9 cellular contexts compared by ENCODE assay signal in the genomic region with DNA sequence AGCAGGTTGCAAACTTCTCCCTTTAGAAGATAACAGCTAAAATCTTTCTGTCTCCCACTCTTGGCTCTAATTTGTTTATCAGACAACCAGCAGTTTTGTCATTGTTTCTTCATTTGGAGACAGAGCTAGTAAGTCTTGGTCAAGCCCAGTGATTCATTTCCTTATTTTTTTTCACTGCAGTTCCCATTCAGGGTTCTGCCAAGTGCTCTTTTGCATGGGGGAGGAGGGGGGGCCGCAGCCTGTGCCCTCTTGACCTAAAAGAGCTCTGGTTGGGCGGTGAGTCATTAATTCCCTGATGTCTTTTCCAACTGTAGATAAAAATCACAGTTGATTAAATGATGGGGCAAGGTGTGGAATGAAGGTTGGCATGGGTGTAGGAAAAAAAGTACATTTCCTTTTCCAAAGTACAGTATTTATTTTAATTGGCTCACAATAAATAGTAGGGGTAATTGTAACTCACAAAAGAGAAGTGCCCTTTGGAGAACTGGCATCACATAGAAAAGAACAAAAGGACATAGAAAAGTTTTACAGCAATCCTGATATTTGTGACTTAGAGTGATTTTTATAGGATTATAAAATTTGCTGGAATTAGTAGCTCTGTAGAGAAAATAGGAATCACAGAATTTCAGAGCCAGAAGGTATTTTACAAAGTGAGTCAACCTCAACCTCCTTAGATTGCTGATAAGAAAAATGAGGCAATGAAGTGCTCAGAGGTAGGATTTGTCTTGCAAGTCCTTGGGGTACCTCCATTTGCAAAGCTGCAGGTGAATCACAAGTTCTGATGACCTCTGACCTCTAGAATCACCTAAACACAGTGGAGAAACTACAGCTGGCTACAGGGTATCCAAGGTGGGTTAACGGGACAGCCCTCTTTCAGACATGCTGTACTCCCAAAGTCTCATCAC.
DNase-seq lines count a peak whose midpoint lies in the region; ATAC-seq, FAIRE-seq and TF ChIP-seq lines count a peak whose summit lies in the region.
"Had no signal": no experiment of that assay in that cellular context is flagged by ENCODE, and none has a peak within 500 bp of the region (broad histone marks: within the 10 kb centered on the region; RNA-seq: fewer than 3 reads in every experiment).

No MANE protein-coding gene starts in this region.

- H3K4me1 ChIP-seq in pancreas, result peaks cover 0 to 12% (median 3%) of the 10 kb centered on the region in 3 donors

- H3K9me3 ChIP-seq in pancreas, result no peaks in the 10 kb centered on the region
- H3K9me3 ChIP-seq: neutrophil had no signal

- no peak for FAIRE-seq in pancreas (lab: Jason Lieb, UNC)

- peak; percentile 84 to 91 (median 90) for ATAC-seq in pancreas
- no peak for ATAC-seq in HG03442 (IDR thresholded peaks at IDR 0.05; ENCODE audit: unreplicated experiment)
- no peak for ATAC-seq in GM19324 (IDR thresholded peaks at IDR 0.05; ENCODE audit: low FRiP score, unreplicated experiment)

- WGBS in pancreas, 2 donors, result 32 to 40% methylated on average over 3 of the region's 3 CpGs

- intact Hi-C loops in pancreas (cut with DNase I), result no loop called here

- DNase-seq in NCI-H510A treated with DMSO at 0.1 percent for 48 hours (lab: John Stamatoyannopoulos, UW) (peak; percentile 33), NCI-H510A (lab: John Stamatoyannopoulos, UW) (no peak), SIG-M5 (lab: John Stamatoyannopoulos, UW) (peak; percentile 16), fibroblast of mammary gland (ENCODE audit: low read depth) (peak; percentile 97), pancreas (peak in 4 of 6 donors; percentile 44 to 71 (median 60))
- no peak for DNase-seq in stimulated activated CD4-positive, alpha-beta T cell treated with anti-CD3 and anti-CD28 coated beads, Interleukin-4, amount 100 ng/mL, for 24 hours

- no peak for TF ChIP-seq CTCF in fibroblast of mammary gland (conservative IDR thresholded peaks at IDR 0.05; ENCODE audit: control insufficient read depth, insufficient read depth, low read depth, low read length)
- no peak for TF ChIP-seq CTCF in pancreas (IDR thresholded peaks at IDR 0.05)

- H3K27ac ChIP-seq in pancreas, result peak overlapping the region in 2 of 4 donors; percentile 60 to 69
- H3K27ac ChIP-seq: neutrophil had no signal

- H3K36me3 ChIP-seq in pancreas, result no peaks in the 10 kb centered on the region
- H3K36me3 ChIP-seq: neutrophil had no signal

- no peak overlapping the region for H3K4me3 ChIP-seq in fibroblast of mammary gland (ENCODE audit: control insufficient read depth, low read depth, low read length)
- H3K4me3 ChIP-seq in pancreas, result no peak overlapping the region

- H3K27me3 ChIP-seq in pancreas, result no peaks in the 10 kb centered on the region
- H3K27me3 ChIP-seq: neutrophil had no signal

Comparison
In these comparisons a context has a peak if more than half of its experiments do, and no peak if none do; other contexts are left out.
1. DNase-seq: peak in NCI-H510A treated with DMSO at 0.1 percent for 48 hours (single experiment), SIG-M5 (single experiment), fibroblast of mammary gland (single experiment) and pancreas (4 of 6); none in NCI-H510A (single experiment) and stimulated activated CD4-positive, alpha-beta T cell treated with anti-CD3 and anti-CD28 coated beads, Interleukin-4, amount 100 ng/mL, for 24 hours (single experiment).
2. ATAC-seq: peak in pancreas (4 of 4); none in HG03442 (single experiment) and GM19324 (single experiment).